Comparison of ENCODE assay signal across 18 cellular contexts in genomic region chr6:52834481-52834880, GRCh38. TPM values are rescaled to one million over a fixed set of nuclear protein-coding genes. Genes with fewer than 3 reads are reported as not detected.
"Had no signal": no experiment of that assay in that cellular context is flagged by ENCODE, and none has a peak within 500 bp of the region (broad histone marks: within the 10 kb centered on the region; RNA-seq: fewer than 3 reads in every experiment).

No MANE protein-coding gene starts in this region.

- H3K36me3 ChIP-seq: prostate gland, right lobe of liver, spleen, suprapubic skin had no signal

- H3K27ac ChIP-seq: prostate gland, right lobe of liver, spleen, suprapubic skin had no signal

- DNase-seq: activated CD4-positive, alpha-beta T cell treated with anti-CD3 and anti-CD28 coated beads, Interleukin-2, amount 10 ng/mL, durations not matched to agents 7 days and 5 days; activated CD8-positive, alpha-beta memory T cell treated with anti-CD3 and anti-CD28 coated beads for 24 hours; activated naive CD4-positive, alpha-beta T cell treated with anti-CD3 and anti-CD28 coated beads for 36 hours; effector memory CD4-positive, alpha-beta T cell; glutamatergic neuron; left colon; natural killer cell; right lobe of liver; spleen; stimulated activated CD4-positive, alpha-beta T cell treated with anti-CD3 and anti-CD28 coated beads, Interleukin-1b, Interleukin-23, amount 100 ng/mL, for 48 hours; stimulated activated naive B cell treated with anti-CD40 and anti-IgM and Interleukin-4, amounts not matched to agents 10 μg/mL and 1 μg/mL and 100 μg/mL, for 72 hours had no signal

- H3K4me1 Mint-ChIP-seq: activated CD4-positive, alpha-beta T cell treated with anti-CD3 and anti-CD28 coated beads, Interleukin-2, amount 10 ng/mL, durations not matched to agents 7 days and 5 days; central memory CD8-positive, alpha-beta T cell; natural killer cell; stimulated activated naive B cell treated with anti-CD40 and anti-IgM and Interleukin-4, amounts not matched to agents 10 μg/mL and 1 μg/mL and 100 μg/mL, for 72 hours had no signal

- H3K4me3 ChIP-seq: prostate gland, right lobe of liver, spleen, suprapubic skin had no signal

- H3K4me1 ChIP-seq: prostate gland, right lobe of liver, spleen, suprapubic skin had no signal

- H3K9me3 ChIP-seq: prostate gland, right lobe of liver, spleen, suprapubic skin had no signal

- H3K9me3 Mint-ChIP-seq: activated CD4-positive, alpha-beta T cell treated with anti-CD3 and anti-CD28 coated beads, Interleukin-2, amount 10 ng/mL, durations not matched to agents 7 days and 5 days; activated naive CD4-positive, alpha-beta T cell treated with anti-CD3 and anti-CD28 coated beads for 36 hours; central memory CD8-positive, alpha-beta T cell; natural killer cell; stimulated activated naive B cell treated with anti-CD40 and anti-IgM and Interleukin-4, amounts not matched to agents 10 μg/mL and 1 μg/mL and 100 μg/mL, for 72 hours; type B pancreatic cell had no signal

- ATAC-seq: left colon; natural killer cell; right lobe of liver; stimulated activated naive B cell treated with anti-CD40 and anti-IgM and Interleukin-4, amounts not matched to agents 10 μg/mL and 1 μg/mL and 100 μg/mL, for 72 hours; WTC11 had no signal

- H3K27ac Mint-ChIP-seq: activated CD4-positive, alpha-beta T cell treated with anti-CD3 and anti-CD28 coated beads, Interleukin-2, amount 10 ng/mL, durations not matched to agents 7 days and 5 days; activated naive CD4-positive, alpha-beta T cell treated with anti-CD3 and anti-CD28 coated beads for 36 hours; natural killer cell; stimulated activated naive B cell treated with anti-CD40 and anti-IgM and Interleukin-4, amounts not matched to agents 10 μg/mL and 1 μg/mL and 100 μg/mL, for 72 hours; type B pancreatic cell; WTC11 had no signal

- H3K4me3 Mint-ChIP-seq: activated CD4-positive, alpha-beta T cell treated with anti-CD3 and anti-CD28 coated beads, Interleukin-2, amount 10 ng/mL, durations not matched to agents 7 days and 5 days; activated naive CD4-positive, alpha-beta T cell treated with anti-CD3 and anti-CD28 coated beads for 36 hours; central memory CD8-positive, alpha-beta T cell; natural killer cell; stimulated activated naive B cell treated with anti-CD40 and anti-IgM and Interleukin-4, amounts not matched to agents 10 μg/mL and 1 μg/mL and 100 μg/mL, for 72 hours; type B pancreatic cell; WTC11 had no signal

- H3K27me3 ChIP-seq: right lobe of liver had no signal

- H3K36me3 Mint-ChIP-seq: natural killer cell; stimulated activated naive B cell treated with anti-CD40 and anti-IgM and Interleukin-4, amounts not matched to agents 10 μg/mL and 1 μg/mL and 100 μg/mL, for 72 hours; type B pancreatic cell; WTC11 had no signal

RNA-seq across cellular contexts. Expression of gene GSTA5, which starts 6.1 kb away (rescaled TPM):
- total RNA-seq: activated CD4-positive, alpha-beta T cell treated with anti-CD3 and anti-CD28 coated beads, Interleukin-2, amount 10 ng/mL, durations not matched to agents 7 days and 5 days; activated naive CD4-positive, alpha-beta T cell treated with anti-CD3 and anti-CD28 coated beads for 36 hours; left colon; mucosa of gallbladder; natural killer cell; prostate gland; right lobe of liver; spleen; suprapubic skin; WTC11 had no signal
- polyA plus RNA-seq: adipose tissue, spleen had no signal

RNA-seq across cellular contexts. Expression of gene GSTA1, which starts 30.9 kb away (rescaled TPM):
- total RNA-seq: activated CD4-positive, alpha-beta T cell treated with anti-CD3 and anti-CD28 coated beads, Interleukin-2, amount 10 ng/mL, durations not matched to agents 7 days and 5 days; activated naive CD4-positive, alpha-beta T cell treated with anti-CD3 and anti-CD28 coated beads for 36 hours; natural killer cell; spleen; suprapubic skin had no signal
